16 cellular contexts compared by ENCODE assay signal in genomic region chr12:50564948-50565297, GRCh38.
"Had no signal": no experiment of that assay in that cellular context is flagged by ENCODE, and none has a peak within 500 bp of the region (broad histone marks: within the 10 kb centered on the region; RNA-seq: fewer than 3 reads in every experiment).

No MANE protein-coding gene starts in this region.

- H3K36me3 ChIP-seq: ascending aorta, gastroesophageal sphincter, heart left ventricle, pancreas, transverse colon, vagina had no signal

- H3K4me3 ChIP-seq: ascending aorta, coronary artery, gastroesophageal sphincter, heart left ventricle, pancreas, transverse colon, vagina had no signal

- DNase-seq: activated CD4-positive, alpha-beta T cell treated with anti-CD3 and anti-CD28 coated beads, Interleukin-2, amount 50 U/mL, for 4 hours; activated T-cell treated with anti-CD3 and anti-CD28 coated beads, Interleukin-2, amount 50 U/mL, for 72 hours; heart left ventricle; kidney; naive B cell; pancreas; stimulated activated CD8-positive, alpha-beta memory T cell treated with anti-CD3 and anti-CD28 coated beads, Interleukin-4, amount 100 ng/mL, for 48 hours; transverse colon had no signal

- H3K27ac ChIP-seq: ascending aorta, coronary artery, gastroesophageal sphincter, pancreas, transverse colon, vagina had no signal

- H3K9me3 Mint-ChIP-seq: activated T-cell treated with anti-CD3 and anti-CD28 coated beads, Interleukin-2, amount 50 U/mL, for 72 hours; central memory CD8-positive, alpha-beta T cell; stimulated activated naive CD8-positive, alpha-beta T cell treated with anti-CD3 and anti-CD28 coated beads, Interleukin-15, Interleukin-2, amounts not matched to agents 100 ng/mL and 50 ng/mL, for 24 hours had no signal

- H3K27me3 Mint-ChIP-seq: central memory CD8-positive, alpha-beta T cell; naive B cell; stimulated activated naive CD8-positive, alpha-beta T cell treated with anti-CD3 and anti-CD28 coated beads, Interleukin-15, Interleukin-2, amounts not matched to agents 100 ng/mL and 50 ng/mL, for 24 hours had no signal

- H3K27ac Mint-ChIP-seq: activated T-cell treated with anti-CD3 and anti-CD28 coated beads, Interleukin-2, amount 50 U/mL, for 72 hours; stimulated activated naive CD8-positive, alpha-beta T cell treated with anti-CD3 and anti-CD28 coated beads, Interleukin-15, Interleukin-2, amounts not matched to agents 100 ng/mL and 50 ng/mL, for 24 hours had no signal

- H3K36me3 Mint-ChIP-seq: naive B cell had no signal

- H3K4me3 Mint-ChIP-seq: activated T-cell treated with anti-CD3 and anti-CD28 coated beads, Interleukin-2, amount 50 U/mL, for 72 hours; central memory CD8-positive, alpha-beta T cell; naive B cell; stimulated activated naive CD8-positive, alpha-beta T cell treated with anti-CD3 and anti-CD28 coated beads, Interleukin-15, Interleukin-2, amounts not matched to agents 100 ng/mL and 50 ng/mL, for 24 hours had no signal

- ATAC-seq: activated T-cell treated with anti-CD3 and anti-CD28 coated beads, Interleukin-2, amount 50 U/mL, for 72 hours; esophagus mucosa; gastroesophageal sphincter; heart left ventricle; pancreas; sciatic nerve had no signal

- H3K9me3 ChIP-seq: ascending aorta, gastroesophageal sphincter, heart left ventricle, pancreas, transverse colon, vagina had no signal

- H3K27me3 ChIP-seq: ascending aorta, gastroesophageal sphincter, heart left ventricle, pancreas, transverse colon, vagina had no signal
